ENCODE assay signal across 29 cellular contexts in the genomic region with DNA sequence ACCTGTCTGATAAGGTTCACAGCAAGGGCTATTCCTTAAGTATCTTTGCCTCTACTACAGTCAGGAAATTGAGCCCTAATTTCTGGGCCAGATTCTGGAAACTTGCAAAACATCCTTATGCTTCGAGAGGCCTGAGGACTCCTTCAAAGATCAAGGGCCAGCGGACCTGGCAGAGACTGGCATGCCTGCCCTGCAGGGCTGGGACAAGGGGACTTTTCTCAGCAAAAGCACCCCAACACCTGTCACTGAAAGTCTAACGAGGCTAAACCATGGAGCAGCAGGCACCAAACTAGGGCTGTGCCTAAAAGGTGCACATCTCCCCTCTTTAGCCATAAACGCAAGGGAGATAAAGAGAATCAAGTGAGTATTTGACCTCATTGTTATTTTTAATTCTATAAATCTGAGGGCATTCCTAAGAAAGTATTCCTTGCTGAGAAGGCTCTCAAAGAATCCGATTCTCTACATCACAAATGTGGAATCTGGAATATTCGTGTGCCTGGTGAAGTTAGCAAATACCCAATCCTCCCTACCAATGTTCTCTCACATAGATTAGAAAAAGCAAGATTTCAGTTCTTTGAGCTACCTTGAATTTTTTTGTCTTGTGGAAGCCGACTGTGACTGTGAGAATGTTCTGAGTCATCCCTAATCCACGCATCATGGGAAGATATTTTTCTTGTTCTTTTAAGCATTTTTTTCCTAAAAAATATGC.
A peak's percentile ranks its signal among the peaks of the same experiment; 100 is the strongest.
DNase-seq lines count a peak whose midpoint lies in the region; ATAC-seq and TF ChIP-seq lines count a peak whose summit lies in the region.
"Had no signal": no experiment of that assay in that cellular context is flagged by ENCODE, and none has a peak within 500 bp of the region (broad histone marks: within the 10 kb centered on the region; RNA-seq: fewer than 3 reads in every experiment).

No MANE protein-coding gene starts in this region.

- peak overlapping the region; percentile 83 for H3K27ac ChIP-seq in angular gyrus (ENCODE audit: low read depth, low read length)
- H3K27ac ChIP-seq: 22Rv1, HL-60, SK-N-MC, tibial nerve, WERI-Rb-1 had no signal

- H3K9me3 Mint-ChIP-seq in CD14-positive monocyte: no peaks in the 10 kb centered on the region

- H3K36me3 Mint-ChIP-seq in CD14-positive monocyte: no peaks in the 10 kb centered on the region
- H3K36me3 Mint-ChIP-seq: CD8-positive, alpha-beta memory T cell; naive B cell had no signal

- H3K27ac Mint-ChIP-seq in CD14-positive monocyte: peak overlapping the region in 1 of 7 donors; percentile 43
- H3K27ac Mint-ChIP-seq: CD8-positive, alpha-beta memory T cell; naive B cell had no signal

- H3K27me3 Mint-ChIP-seq in CD14-positive monocyte (ENCODE audit: low read depth in 3 of 3): no peaks in the 10 kb centered on the region
- H3K27me3 Mint-ChIP-seq: CD8-positive, alpha-beta memory T cell; naive B cell had no signal

- H3K4me1 Mint-ChIP-seq in CD14-positive monocyte: no peaks in the 10 kb centered on the region
- H3K4me1 Mint-ChIP-seq: CD8-positive, alpha-beta memory T cell; naive B cell had no signal

- H3K4me3 ChIP-seq in fibroblast of villous mesenchyme (ENCODE audit: low read depth, low read length): no peak overlapping the region
- H3K4me3 ChIP-seq: SK-N-MC, tibial nerve had no signal

- DNase-seq in CD14-positive monocyte (ENCODE audit: low spot score) (peak; percentile 36), fibroblast of villous mesenchyme (ENCODE audit: low read depth) (peak; percentile 10), middle frontal gyrus (ENCODE audit: extremely low spot score, low spot score) (peak; percentile 33), SIG-M5 treated with dmso at 0.1 percent for 504 hours (lab: John Stamatoyannopoulos, UW; ENCODE audit: unreplicated experiment) (no peak), NCI-H1105 treated with DMSO at 0.1 percent for 48 hours (lab: John Stamatoyannopoulos, UW) (no peak)
- no peak for DNase-seq in activated naive CD4-positive, alpha-beta T cell (lab: John Stamatoyannopoulos, UW)
- DNase-seq: activated CD4-positive, alpha-beta T cell treated with anti-CD3 and anti-CD28 coated beads, Interleukin-2, amount 50 U/mL, for 4 hours; activated CD8-positive, alpha-beta memory T cell treated with anti-CD3 and anti-CD28 coated beads, Interleukin-2, amount 50 U/mL, for 48 hours; activated gamma-delta T cell; AML-193; CD8-positive, alpha-beta memory T cell; dermis blood vessel endothelial cell; DMS79; MM.1S; naive B cell; NCI-H1436; NCI-H526; right cardiac atrium; stimulated activated CD4-positive, alpha-beta T cell treated with anti-CD3 and anti-CD28 coated beads, Interleukin-12 subunit alpha, Interleukin-12 subunit beta, amount 100 ng/mL, for 4 hours; stimulated activated CD4-positive, alpha-beta T cell treated with anti-CD3 and anti-CD28 coated beads, Interleukin-4, amount 100 ng/mL, for 4 hours; stimulated activated naive CD8-positive, alpha-beta T cell treated with anti-CD3 and anti-CD28 coated beads, Interleukin-15, Interleukin-2, amounts not matched to agents 100 U/mL and 50 U/mL, for 24 hours; T-helper 2 cell; WERI-Rb-1 had no signal

- TF ChIP-seq CTCF in CD14-positive monocyte (IDR thresholded peaks at IDR 0.05) (no peak), fibroblast of villous mesenchyme (IDR thresholded peaks at IDR 0.05; ENCODE audit: insufficient read depth, low read depth, low read length) (no peak)

- intact Hi-C loops in CD14-positive monocyte (cut with micrococcal nuclease): no loop called here

- H3K4me3 Mint-ChIP-seq in CD14-positive monocyte: no peak overlapping the region
- H3K4me3 Mint-ChIP-seq: CD8-positive, alpha-beta memory T cell; naive B cell had no signal

- no peak for ATAC-seq in HG03571 (IDR thresholded peaks at IDR 0.05; ENCODE audit: unreplicated experiment)
- ATAC-seq: right cardiac atrium; stimulated activated naive CD8-positive, alpha-beta T cell treated with anti-CD3 and anti-CD28 coated beads, Interleukin-15, Interleukin-2, amounts not matched to agents 100 U/mL and 50 U/mL, for 24 hours had no signal

Comparison
In these comparisons a context has a peak if more than half of its experiments do, and no peak if none do; other contexts are left out.
1. DNase-seq: peak in CD14-positive monocyte (single experiment), fibroblast of villous mesenchyme (single experiment) and middle frontal gyrus (single experiment); none in activated naive CD4-positive, alpha-beta T cell (0 of 4), SIG-M5 treated with dmso at 0.1 percent for 504 hours (single experiment) and NCI-H1105 treated with DMSO at 0.1 percent for 48 hours (single experiment).